ENCODE assay signal across 19 cellular contexts in the genomic region with DNA sequence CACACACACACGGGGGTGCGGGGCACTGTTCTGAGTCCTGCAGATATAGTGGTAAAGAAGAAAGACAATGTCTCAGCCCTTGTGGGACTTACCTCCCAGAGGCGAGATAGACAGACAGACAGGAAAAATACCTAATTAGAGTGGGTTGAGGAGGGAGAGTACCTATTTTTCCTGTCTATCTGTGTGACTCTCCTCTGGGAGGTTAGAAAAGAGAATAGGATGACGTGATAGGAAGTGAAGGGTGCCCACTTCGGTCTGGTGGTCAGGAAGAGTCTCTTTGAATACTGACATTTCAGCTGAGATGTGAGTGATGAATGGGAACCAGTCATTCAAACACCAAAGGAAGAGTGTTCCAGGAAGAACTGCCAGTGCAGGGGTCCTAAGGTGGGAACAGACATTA. TPM values are rescaled to one million over a fixed set of nuclear protein-coding genes. Genes with fewer than 3 reads are reported as not detected.
DNase-seq lines count a peak whose midpoint lies in the region; ATAC-seq and TF ChIP-seq lines count a peak whose summit lies in the region.
"Had no signal": no experiment of that assay in that cellular context is flagged by ENCODE, and none has a peak within 500 bp of the region (broad histone marks: within the 10 kb centered on the region; RNA-seq: fewer than 3 reads in every experiment).

No MANE protein-coding gene starts in this region.

- WGBS in thyroid gland, 2 donors: 72 to 88% methylated on average over 5 of the region's 5 CpGs

- H3K27ac Mint-ChIP-seq in activated CD8-positive, alpha-beta T cell treated with anti-CD3 and anti-CD28 coated beads for 36 hours: no peak overlapping the region
- H3K27ac Mint-ChIP-seq in memory B cell: no peak overlapping the region
- H3K27ac Mint-ChIP-seq: CD14-positive monocyte had no signal

- H3K9me3 ChIP-seq in BLaER1 treated with 17β-estradiol and CSF1 and Interleukin-3, amounts not matched to agents 10 nM and 100 nM (replicated peaks in 1 of 11): peaks cover 40 to 53% (median 46%) of the 10 kb centered on the region in 11 experiments
- H3K9me3 ChIP-seq in thyroid gland (no peaks in the 10 kb centered on the region), colonic mucosa (no peaks in the 10 kb centered on the region)

- H3K27me3 ChIP-seq in BLaER1 treated with 17β-estradiol and CSF1 and Interleukin-3, amounts not matched to agents 10 nM and 100 nM: peaks cover 0 to 73% (median 0%) of the 10 kb centered on the region in 11 experiments; a peak in 8 of 22 replicates
- H3K27me3 ChIP-seq in thyroid gland (no peaks in the 10 kb centered on the region), colonic mucosa (no peaks in the 10 kb centered on the region)

- TF ChIP-seq CTCF in activated CD8-positive, alpha-beta T cell treated with anti-CD3 and anti-CD28 coated beads for 36 hours (IDR thresholded peaks at IDR 0.05): no peak
- TF ChIP-seq CTCF in thyroid gland (IDR thresholded peaks at IDR 0.05) (no peak), colonic mucosa (IDR thresholded peaks at IDR 0.05) (no peak)

- CTCF ChIA-PET in activated CD8-positive, alpha-beta T cell treated with anti-CD3 and anti-CD28 coated beads for 36 hours (lab: Charles Lee): interaction anchor here (1.1 kb wide), 1 partner anchor 15 kb away, joined by 3 read pairs; no protein-coding TSS in a partner anchor

- peak overlapping the region in 8 of 11 experiments; percentile 69 to 96 (median 84); a peak in 15 of 22 replicates for H3K27ac ChIP-seq in BLaER1 treated with 17β-estradiol and CSF1 and Interleukin-3, amounts not matched to agents 10 nM and 100 nM
- H3K27ac ChIP-seq in thyroid gland (no peak overlapping the region), colonic mucosa (no peak overlapping the region)

- POLR2A ChIA-PET in activated CD8-positive, alpha-beta T cell treated with anti-CD3 and anti-CD28 coated beads for 36 hours (lab: Charles Lee): interaction anchor here (1.7 kb wide), 1 partner anchor 22 kb away, joined by 7 read pairs; no protein-coding TSS in a partner anchor

- ATAC-seq in activated CD8-positive, alpha-beta T cell treated with anti-CD3 and anti-CD28 coated beads for 36 hours: peak; percentile 52
- ATAC-seq in memory B cell (ENCODE audit: low read depth) (peak; percentile 39), SK-N-SH treated with all-trans-retinoic acid at 6 μM for 48 hours (no peak)
- ATAC-seq: HCT116, K562 had no signal

- H3K9me3 Mint-ChIP-seq in activated CD8-positive, alpha-beta T cell treated with anti-CD3 and anti-CD28 coated beads for 36 hours: no peaks in the 10 kb centered on the region
- H3K9me3 Mint-ChIP-seq in memory B cell: no peaks in the 10 kb centered on the region

- DNase-seq in activated CD4-positive, alpha-beta T cell treated with anti-CD3 and anti-CD28 coated beads, Interleukin-2, amount 50 U/mL, for 48 hours: peak; percentile 13 to 39
- DNase-seq in activated CD4-positive, alpha-beta T cell treated with anti-CD3 and anti-CD28 coated beads for 48 hours: no peak
- DNase-seq in activated CD8-positive, alpha-beta T cell treated with anti-CD3 and anti-CD28 coated beads for 36 hours: peak; percentile 36
- DNase-seq in memory B cell (ENCODE audit: low spot score in 2 of 2): no peak
- no peak for DNase-seq in thyroid gland
- no peak for DNase-seq in colonic mucosa
- DNase-seq: 8988T, COR-L47, DMS153, NCI-H1048, NCI-H2227 treated with DMSO at 0.1 percent for 48 hours, NCI-H526, OCI-M1, RPMI8226 had no signal

- H4K20me1 ChIP-seq in BLaER1 treated with 17β-estradiol and CSF1 and Interleukin-3, amounts not matched to agents 10 nM and 100 nM: no peaks in the 10 kb centered on the region

- H3K4me1 ChIP-seq in BLaER1 treated with 17β-estradiol and CSF1 and Interleukin-3, amounts not matched to agents 10 nM and 100 nM: peaks cover 38 to 64% (median 51%) of the 10 kb centered on the region in 10 experiments
- H3K4me1 ChIP-seq in thyroid gland (no peaks in the 10 kb centered on the region), colonic mucosa (no peaks in the 10 kb centered on the region)

- no peak overlapping the region for H3K4me3 Mint-ChIP-seq in activated CD8-positive, alpha-beta T cell treated with anti-CD3 and anti-CD28 coated beads for 36 hours
- H3K4me3 Mint-ChIP-seq in memory B cell: no peak overlapping the region
- H3K4me3 Mint-ChIP-seq: CD14-positive monocyte had no signal

- intact Hi-C loops in activated CD8-positive, alpha-beta T cell treated with anti-CD3 and anti-CD28 coated beads for 36 hours (cut with micrococcal nuclease): no loop called here
- intact Hi-C loops in thyroid gland (cut with DNase I): no loop called here
- intact Hi-C loops in colonic mucosa (cut with DNase I): no loop called here

- H3K4me1 Mint-ChIP-seq in activated CD8-positive, alpha-beta T cell treated with anti-CD3 and anti-CD28 coated beads for 36 hours (ENCODE audit: low read depth): peaks cover 8% of the 10 kb centered on the region
- peaks cover 2% of the 10 kb centered on the region for H3K4me1 Mint-ChIP-seq in memory B cell

- H3K4me3 ChIP-seq in BLaER1 treated with 17β-estradiol and CSF1 and Interleukin-3, amounts not matched to agents 10 nM and 100 nM: no peak overlapping the region; a peak in 1 of 20 replicates
- H3K4me3 ChIP-seq in thyroid gland (replicated peaks in 1 of 3) (no peak overlapping the region), colonic mucosa (no peak overlapping the region)
- H3K4me3 ChIP-seq: K562 had no signal

- H3K36me3 Mint-ChIP-seq in activated CD8-positive, alpha-beta T cell treated with anti-CD3 and anti-CD28 coated beads for 36 hours (ENCODE audit: low read depth): no peaks in the 10 kb centered on the region
- no peaks in the 10 kb centered on the region for H3K36me3 Mint-ChIP-seq in memory B cell
- H3K36me3 Mint-ChIP-seq: CD14-positive monocyte had no signal

- peak overlapping the region; percentile 51 to 84 (median 82) for H3K4me2 ChIP-seq in BLaER1 treated with 17β-estradiol and CSF1 and Interleukin-3, amounts not matched to agents 10 nM and 100 nM

- H3K36me3 ChIP-seq in BLaER1 treated with 17β-estradiol and CSF1 and Interleukin-3, amounts not matched to agents 10 nM and 100 nM: peaks cover 0 to 4% (median 0%) of the 10 kb centered on the region in 11 experiments; a peak in 1 of 22 replicates
- H3K36me3 ChIP-seq in thyroid gland: no peaks in the 10 kb centered on the region
- H3K36me3 ChIP-seq in colonic mucosa: no peaks in the 10 kb centered on the region

- TF ChIP-seq POLR2A in thyroid gland (IDR thresholded peaks at IDR 0.05): no peak

- peaks cover 3% of the 10 kb centered on the region for H3K27me3 Mint-ChIP-seq in activated CD8-positive, alpha-beta T cell treated with anti-CD3 and anti-CD28 coated beads for 36 hours
- peaks cover 1% of the 10 kb centered on the region for H3K27me3 Mint-ChIP-seq in memory B cell

- H3K9ac ChIP-seq in BLaER1 treated with 17β-estradiol and CSF1 and Interleukin-3, amounts not matched to agents 10 nM and 100 nM: peak overlapping the region in 7 of 11 experiments; percentile 54 to 82 (median 71); a peak in 10 of 22 replicates
- H3K9ac ChIP-seq in colonic mucosa (ENCODE audit: low read depth in 2 of 2, low read length in 2 of 2): no peak overlapping the region

TF ChIP-seq in SK-N-SH treated with all-trans-retinoic acid at 6 μM for 48 hours, 23 proteins besides CTCF, POLR2A, EP300 and RAD21:
- TF ChIP-seq, protein P1, sequence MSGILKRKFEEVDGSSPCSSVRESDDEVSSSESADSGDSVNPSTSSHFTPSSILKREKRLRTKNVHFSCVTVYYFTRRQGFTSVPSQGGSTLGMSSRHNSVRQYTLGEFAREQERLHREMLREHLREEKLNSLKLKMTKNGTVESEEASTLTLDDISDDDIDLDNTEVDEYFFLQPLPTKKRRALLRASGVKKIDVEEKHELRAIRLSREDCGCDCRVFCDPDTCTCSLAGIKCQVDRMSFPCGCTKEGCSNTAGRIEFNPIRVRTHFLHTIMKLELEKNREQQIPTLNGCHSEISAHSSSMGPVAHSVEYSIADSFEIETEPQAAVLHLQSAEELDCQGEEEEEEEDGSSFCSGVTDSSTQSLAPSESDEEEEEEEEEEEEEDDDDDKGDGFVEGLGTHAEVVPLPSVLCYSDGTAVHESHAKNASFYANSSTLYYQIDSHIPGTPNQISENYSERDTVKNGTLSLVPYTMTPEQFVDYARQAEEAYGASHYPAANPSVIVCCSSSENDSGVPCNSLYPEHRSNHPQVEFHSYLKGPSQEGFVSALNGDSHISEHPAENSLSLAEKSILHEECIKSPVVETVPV (CRISPR knock-in tag; IDR thresholded peaks at IDR 0.05): no peak
- TF ChIP-seq, protein P2, sequence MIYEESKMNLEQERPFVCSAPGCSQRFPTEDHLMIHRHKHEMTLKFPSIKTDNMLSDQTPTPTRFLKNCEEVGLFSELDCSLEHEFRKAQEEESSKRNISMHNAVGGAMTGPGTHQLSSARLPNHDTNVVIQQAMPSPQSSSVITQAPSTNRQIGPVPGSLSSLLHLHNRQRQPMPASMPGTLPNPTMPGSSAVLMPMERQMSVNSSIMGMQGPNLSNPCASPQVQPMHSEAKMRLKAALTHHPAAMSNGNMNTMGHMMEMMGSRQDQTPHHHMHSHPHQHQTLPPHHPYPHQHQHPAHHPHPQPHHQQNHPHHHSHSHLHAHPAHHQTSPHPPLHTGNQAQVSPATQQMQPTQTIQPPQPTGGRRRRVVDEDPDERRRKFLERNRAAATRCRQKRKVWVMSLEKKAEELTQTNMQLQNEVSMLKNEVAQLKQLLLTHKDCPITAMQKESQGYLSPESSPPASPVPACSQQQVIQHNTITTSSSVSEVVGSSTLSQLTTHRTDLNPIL (CRISPR knock-in tag; IDR thresholded peaks at IDR 0.05; ENCODE audit: low read depth): no peak

RNA-seq across cellular contexts. Expression of a gene that starts 4.1 kb away (rescaled TPM):
- not detected for total RNA-seq in activated CD8-positive, alpha-beta T cell treated with anti-CD3 and anti-CD28 coated beads for 36 hours
- total RNA-seq in thyroid gland: 100 to 1,000 TPM; 283 to 756 (median 407) TPM
- total RNA-seq in colonic mucosa: 10 to 100 TPM in 1 of 2 donors, 1 to 10 TPM in 1; 7.2 to 13.1 TPM

RNA-seq across cellular contexts. Expression of a gene that starts 44.7 kb away (rescaled TPM):
- total RNA-seq in activated CD8-positive, alpha-beta T cell treated with anti-CD3 and anti-CD28 coated beads for 36 hours: 10 to 100 TPM; 86.7 to 89.0 TPM
- total RNA-seq in thyroid gland (100 to 1,000 TPM in 2 of 4 donors, 10 to 100 TPM in 2; 76.2 to 113 (median 99.9) TPM), colonic mucosa (10 to 100 TPM; 37.4 to 55.8 TPM)

Comparison
In these comparisons a context has a peak if more than half of its experiments do, and no peak if none do; other contexts are left out.
1. DNase-seq: peak in activated CD4-positive, alpha-beta T cell treated with anti-CD3 and anti-CD28 coated beads, Interleukin-2, amount 50 U/mL, for 48 hours (2 of 2) and activated CD8-positive, alpha-beta T cell treated with anti-CD3 and anti-CD28 coated beads for 36 hours (single experiment); none in activated CD4-positive, alpha-beta T cell treated with anti-CD3 and anti-CD28 coated beads for 48 hours (single experiment), memory B cell (0 of 2), thyroid gland (0 of 2) and colonic mucosa (single experiment).
2. H3K27ac ChIP-seq: peak in BLaER1 treated with 17β-estradiol and CSF1 and Interleukin-3, amounts not matched to agents 10 nM and 100 nM (8 of 11); none in thyroid gland (0 of 3) and colonic mucosa (single experiment).
3. H3K9ac ChIP-seq: peak in BLaER1 treated with 17β-estradiol and CSF1 and Interleukin-3, amounts not matched to agents 10 nM and 100 nM (7 of 11); none in colonic mucosa (0 of 2).
4. RNA of a gene that starts 4.1 kb away (total RNA-seq): 283 to 756 TPM in thyroid gland; 7.2 to 13.1 TPM in colonic mucosa and not detected in activated CD8-positive, alpha-beta T cell treated with anti-CD3 and anti-CD28 coated beads for 36 hours; every median in the first group is over 10 times any median in the second.